ENCODE assay signal across 8 cellular contexts in genomic region chr2:11582526-11583202, GRCh38. TPM values are rescaled to one million over a fixed set of nuclear protein-coding genes. Genes with fewer than 3 reads are reported as not detected.
A peak's percentile ranks its signal among the peaks of the same experiment; 100 is the strongest.
DNase-seq lines count a peak whose midpoint lies in the region; ATAC-seq and TF ChIP-seq lines count a peak whose summit lies in the region.

No MANE protein-coding gene starts in this region.

- H3K4me1 ChIP-seq in CD8-positive, alpha-beta T cell (ENCODE audit: insufficient read depth, low read length): no peaks in the 10 kb centered on the region
- H3K4me1 ChIP-seq in effector memory CD4-positive, alpha-beta T cell (ENCODE audit: control insufficient read depth, insufficient read depth, low read length, poor library complexity, severe bottlenecking): no peaks in the 10 kb centered on the region
- peaks cover 5% of the 10 kb centered on the region for H3K4me1 ChIP-seq in mesodermal cell (ENCODE audit: control insufficient read depth, insufficient read depth, low read length, poor library complexity, severe bottlenecking)

- peaks cover 3% of the 10 kb centered on the region for H3K4me1 Mint-ChIP-seq in CD8-positive, alpha-beta T cell (ENCODE audit: low read depth)

- no peak overlapping the region for H3K27ac Mint-ChIP-seq in CD8-positive, alpha-beta T cell

- TF ChIP-seq CTCF in CD8-positive, alpha-beta T cell (IDR thresholded peaks at IDR 0.05): peak; percentile 79
- peak; percentile 85 for TF ChIP-seq CTCF in HFF-Myc (IDR thresholded peaks at IDR 0.05; ENCODE audit: low read depth, low read length, missing control alignments)

- POLR2A ChIA-PET in CD8-positive, alpha-beta T cell (lab: Charles Lee): no interaction called here

- CTCF ChIA-PET in CD8-positive, alpha-beta T cell (lab: Charles Lee): interaction anchor here (0.6 to 5.6 kb wide), 30 partner anchors 9 to 766 kb away, joined by 3 to 78 read pairs (median 4); a partner anchor contains a TSS

- no peak overlapping the region for H3K4me3 ChIP-seq in CD8-positive, alpha-beta T cell (ENCODE audit: low read depth, low read length)
- H3K4me3 ChIP-seq in HFF-Myc (replicated peaks; ENCODE audit: low read depth, low read length) (no peak overlapping the region), mesodermal cell (ENCODE audit: extremely low read depth, insufficient read depth, low read length, poor library complexity, severe bottlenecking) (no peak overlapping the region)
- H3K4me3 ChIP-seq in effector memory CD4-positive, alpha-beta T cell (ENCODE audit: insufficient read depth, low read depth, low read length, poor library complexity, severe bottlenecking): no peak overlapping the region

- peak; percentile 10 to 64 (median 38) for DNase-seq in CD8-positive, alpha-beta T cell
- DNase-seq in HFF-Myc (ENCODE audit: extremely low read depth, low read depth): peak; percentile 53
- DNase-seq in NCI-H69 (lab: John Stamatoyannopoulos, UW): peak; percentile 66
- peak; percentile 79 to 80 for DNase-seq in activated CD4-positive, alpha-beta T cell treated with anti-CD3 and anti-CD28 coated beads, Interleukin-2, amount 50 U/mL, for 48 hours
- peak; percentile 10 to 36 (median 14) for DNase-seq in effector memory CD4-positive, alpha-beta T cell
- peak; percentile 14 to 32 for DNase-seq in stimulated activated CD8-positive, alpha-beta memory T cell treated with anti-CD3 and anti-CD28 coated beads, Interleukin-4, amount 100 ng/mL, for 4 hours (ENCODE audit: low read depth in 2 of 2, low spot score in 1 of 2)

- H3K36me3 Mint-ChIP-seq in CD8-positive, alpha-beta T cell: no peaks in the 10 kb centered on the region

- H3K36me3 ChIP-seq in CD8-positive, alpha-beta T cell (ENCODE audit: insufficient read depth, low read length): no peaks in the 10 kb centered on the region
- H3K36me3 ChIP-seq in effector memory CD4-positive, alpha-beta T cell (ENCODE audit: control insufficient read depth, insufficient read depth, low read length): no peaks in the 10 kb centered on the region
- peaks cover 55% of the 10 kb centered on the region for H3K36me3 ChIP-seq in mesodermal cell (ENCODE audit: control insufficient read depth, insufficient read depth, low read length)

- peak; percentile 42 for ATAC-seq in CD8-positive, alpha-beta T cell
- ATAC-seq in HG03045 (IDR thresholded peaks at IDR 0.05; ENCODE audit: unreplicated experiment): no peak

- no peak overlapping the region for H3K4me3 Mint-ChIP-seq in CD8-positive, alpha-beta T cell

- no peak overlapping the region for H3K27ac ChIP-seq in CD8-positive, alpha-beta T cell (ENCODE audit: low read depth, low read length)
- H3K27ac ChIP-seq in effector memory CD4-positive, alpha-beta T cell (ENCODE audit: insufficient read depth, low read length, poor library complexity, severe bottlenecking): no peak overlapping the region
- H3K27ac ChIP-seq in mesodermal cell (ENCODE audit: low read depth, low read length, severe bottlenecking): peak overlapping the region; percentile 65

- 70 to 73% methylated on average over 16 of the region's 19 CpGs for WGBS in mesodermal cell (ENCODE audit: insufficient coverage in 2 of 2), 2 experiments

- no peaks in the 10 kb centered on the region for H3K9me3 ChIP-seq in CD8-positive, alpha-beta T cell (ENCODE audit: low read length)
- no peaks in the 10 kb centered on the region for H3K9me3 ChIP-seq in effector memory CD4-positive, alpha-beta T cell (ENCODE audit: control insufficient read depth, low read length)
- no peaks in the 10 kb centered on the region for H3K9me3 ChIP-seq in mesodermal cell (ENCODE audit: control insufficient read depth, low read length)

- intact Hi-C loops in CD8-positive, alpha-beta T cell (cut with DNase I, micrococcal nuclease): loop anchor here in 1 of 2 experiments (1.0 to 2.0 kb wide), 2 partner anchors 450 to 748 kb away; no protein-coding TSS in a partner anchor

- H3K27me3 Mint-ChIP-seq in CD8-positive, alpha-beta T cell (ENCODE audit: low read depth): peaks cover 11% of the 10 kb centered on the region

- H3K9me3 Mint-ChIP-seq in CD8-positive, alpha-beta T cell: no peaks in the 10 kb centered on the region

- no peaks in the 10 kb centered on the region for H3K27me3 ChIP-seq in CD8-positive, alpha-beta T cell (ENCODE audit: insufficient read depth, low read length)
- H3K27me3 ChIP-seq in effector memory CD4-positive, alpha-beta T cell (replicated peaks; ENCODE audit: control insufficient read depth, insufficient read depth, low read length, poor library complexity, severe bottlenecking): no peaks in the 10 kb centered on the region

RNA-seq across cellular contexts. Expression of gene GREB1, which starts 48.8 kb away (rescaled TPM):
- under 1 TPM; 0.25 to 0.57 TPM for total RNA-seq in CD8-positive, alpha-beta T cell
- 19.7 TPM for polyA plus RNA-seq in mesodermal cell (2013, experiment 1 of 2)
- polyA plus RNA-seq in mesodermal cell (2013, experiment 2 of 2): 15.9 TPM

Comparison
In these comparisons a context has a peak if more than half of its experiments do, and no peak if none do; other contexts are left out.
1. DNase-seq: peak in every context shown above with its lines; median percentile 80 in activated CD4-positive, alpha-beta T cell treated with anti-CD3 and anti-CD28 coated beads, Interleukin-2, amount 50 U/mL, for 48 hours; 66 in NCI-H69; 53 in HFF-Myc; 38 in CD8-positive, alpha-beta T cell; 23 in stimulated activated CD8-positive, alpha-beta memory T cell treated with anti-CD3 and anti-CD28 coated beads, Interleukin-4, amount 100 ng/mL, for 4 hours; 14 in effector memory CD4-positive, alpha-beta T cell.